In genomic region chr6:167855825-167856425, GRCh38 we compare ENCODE assay signal across 9 cellular contexts. TPM values are rescaled to one million over a fixed set of nuclear protein-coding genes. Genes with fewer than 3 reads are reported as not detected.
DNase-seq lines count a peak whose midpoint lies in the region; ATAC-seq and TF ChIP-seq lines count a peak whose summit lies in the region.
"Had no signal": no experiment of that assay in that cellular context is flagged by ENCODE, and none has a peak within 500 bp of the region (broad histone marks: within the 10 kb centered on the region; RNA-seq: fewer than 3 reads in every experiment).

No MANE protein-coding gene starts in this region.

- H3K27ac ChIP-seq in GM23248 (peak overlapping the region; percentile 89), OCI-LY3 (ENCODE audit: low read length) (no peak overlapping the region; the same call in 1 of the 2 replicates), epithelial cell of prostate (peak overlapping the region; percentile 86), psoas muscle (peak overlapping the region; percentile 36)

- intact Hi-C loops in psoas muscle (cut with DNase I) = no loop called here

- H4K20me1 ChIP-seq in GM23248 (ENCODE audit: insufficient read depth) (no peaks in the 10 kb centered on the region), OCI-LY3 (ENCODE audit: insufficient read depth, low read length) (peaks cover 94% of the 10 kb centered on the region)

- peak; percentile 96 for DNase-seq in GM23248
- peak; percentile 92 for DNase-seq in epithelial cell of prostate (ENCODE audit: low read depth, low spot score)
- DNase-seq in psoas muscle = no peak
- no peak for DNase-seq in DMS153 treated with DMSO at 0.1 percent for 48 hours (lab: John Stamatoyannopoulos, UW; ENCODE audit: unreplicated experiment)
- no peak for DNase-seq in NCI-H187 (lab: John Stamatoyannopoulos, UW)
- DNase-seq: posterior cingulate gyrus, uterus had no signal

- H3K4me2 ChIP-seq in GM23248 (ENCODE audit: unreplicated experiment) = peak overlapping the region; percentile 63
- H3K4me2 ChIP-seq in OCI-LY3 (ENCODE audit: low read length) = peak overlapping the region; percentile 8; the same call in 1 of the 2 replicates

- H3K36me3 ChIP-seq in GM23248 (ENCODE audit: low read depth) = no peaks in the 10 kb centered on the region
- no peaks in the 10 kb centered on the region for H3K36me3 ChIP-seq in OCI-LY3 (replicated peaks; ENCODE audit: low read depth, low read length)
- H3K36me3 ChIP-seq in psoas muscle (ENCODE audit: insufficient read depth in 1 of 2, low read depth in 1 of 2) = no peaks in the 10 kb centered on the region
- H3K36me3 ChIP-seq: uterus had no signal

- ATAC-seq in psoas muscle (peak; percentile 80 to 96 (median 94)), HG03521 (IDR thresholded peaks at IDR 0.05; ENCODE audit: unreplicated experiment) (no peak)

- peaks cover 70% of the 10 kb centered on the region for H3K79me2 ChIP-seq in GM23248 (ENCODE audit: insufficient read depth)
- H3K79me2 ChIP-seq in OCI-LY3 (ENCODE audit: low read length) = peaks cover 100% of the 10 kb centered on the region

- H2AFZ ChIP-seq in GM23248 = peak overlapping the region; percentile 31; the same call in 1 of the 2 replicates
- no peak overlapping the region for H2AFZ ChIP-seq in OCI-LY3 (ENCODE audit: low read depth, low read length)

- H3K27me3 ChIP-seq in GM23248 (replicated peaks; ENCODE audit: insufficient read depth) (no peaks in the 10 kb centered on the region), OCI-LY3 (ENCODE audit: low read depth, low read length) (no peaks in the 10 kb centered on the region), psoas muscle (ENCODE audit: insufficient read depth in 3 of 3, low read length in 2 of 3) (no peaks in the 10 kb centered on the region)
- H3K27me3 ChIP-seq: uterus had no signal

- no peak for TF ChIP-seq CTCF in OCI-LY3 (IDR thresholded peaks at IDR 0.05; ENCODE audit: low read depth, low read length)
- no peak for TF ChIP-seq CTCF in psoas muscle (IDR thresholded peaks at IDR 0.05)

- H3K9me2 ChIP-seq in GM23248 (ENCODE audit: insufficient read depth) = peaks cover 6% of the 10 kb centered on the region; the same call in 1 of the 2 replicates

- H3K4me3 ChIP-seq in GM23248 (peak overlapping the region; percentile 40), OCI-LY3 (ENCODE audit: low read length) (no peak overlapping the region), psoas muscle (no peak overlapping the region)
- H3K4me3 ChIP-seq: uterus had no signal

- WGBS in GM23248 (ENCODE audit: low coverage in 1 of 2, low lambda C conversion rate in 2 of 2, missing lambda C conversion rate in 2 of 2), 2 experiments = 23 to 27% methylated on average over 6 of the region's 6 CpGs
- 72% methylated on average over 6 of the region's 6 CpGs for WGBS in psoas muscle, 3 donors

- H3K9ac ChIP-seq in GM23248 = peak overlapping the region; percentile 76
- H3K9ac ChIP-seq in OCI-LY3 (ENCODE audit: low read length) = no peak overlapping the region

- H3F3A ChIP-seq in GM23248 (ENCODE audit: insufficient read depth) = peaks cover 36% of the 10 kb centered on the region

- in situ Hi-C loops in GM23248 (cut with MboI) = no loop called here

- H3K4me1 ChIP-seq in GM23248 (ENCODE audit: insufficient read depth) = peaks cover 40% of the 10 kb centered on the region
- H3K4me1 ChIP-seq in OCI-LY3 (ENCODE audit: low read length) = peaks cover 56% of the 10 kb centered on the region
- peaks cover 35% of the 10 kb centered on the region for H3K4me1 ChIP-seq in psoas muscle

- H3K9me3 ChIP-seq in GM23248 (ENCODE audit: low read depth) (no peaks in the 10 kb centered on the region), OCI-LY3 (ENCODE audit: insufficient read depth, low read length) (no peaks in the 10 kb centered on the region), psoas muscle (no peaks in the 10 kb centered on the region)
- H3K9me3 ChIP-seq: uterus had no signal

RNA-seq across cellular contexts. Expression of gene AFDN, which starts 29.2 kb away (rescaled TPM):
- total RNA-seq in GM23248 (2014; rRNA removed; shearing (Covaris generic)) = 13.8 and 26.2 TPM in 2 replicates
- 4.5 and 5.4 TPM in 2 replicates for polyA plus RNA-seq in GM23248 (2016; fragmentation: Nextera tagmentation; extraction: Ambion mirVana)
- total RNA-seq in psoas muscle = 10 to 100 TPM; 32.9 to 35.6 (median 33.3) TPM
- 10 to 100 TPM; 12.2 to 16.8 (median 14.6) TPM for polyA plus RNA-seq in psoas muscle

Comparison
In these comparisons a context has a peak if more than half of its experiments do, and no peak if none do; other contexts are left out.
1. DNase-seq: peak in GM23248 (single experiment) and epithelial cell of prostate (single experiment); none in psoas muscle (0 of 2), DMS153 treated with DMSO at 0.1 percent for 48 hours (single experiment) and NCI-H187 (0 of 2).